Comparison of ENCODE assay signal across 1 cellular context in genomic region chr11:46845440-46845739, GRCh38.
TF ChIP-seq lines count a peak whose summit lies in the region.

No MANE protein-coding gene starts in this region.

TF ChIP-seq in HCT116, 20 proteins besides CTCF, POLR2A, EP300 and RAD21 (continued from another document):
- TF ChIP-seq SIN3A (IDR thresholded peaks at IDR 0.05; ENCODE audit: low read depth) (no peak), ZBTB33 (IDR thresholded peaks at IDR 0.05; ENCODE audit: extremely low read depth, insufficient replicate concordance, low read length) (no peak), CEBPB (IDR thresholded peaks at IDR 0.05; ENCODE audit: low read depth) (no peak), POLR2AphosphoS5 (IDR thresholded peaks at IDR 0.05; ENCODE audit: low read depth, low read length) (no peak), YY1 (IDR thresholded peaks at IDR 0.05; ENCODE audit: extremely low read depth, insufficient replicate concordance, low read depth, low read length) (no peak), JUND (IDR thresholded peaks at IDR 0.05) (no peak), ZFX (IDR thresholded peaks at IDR 0.05) (no peak)
